8 cellular contexts compared by ENCODE assay signal in the genomic region with DNA sequence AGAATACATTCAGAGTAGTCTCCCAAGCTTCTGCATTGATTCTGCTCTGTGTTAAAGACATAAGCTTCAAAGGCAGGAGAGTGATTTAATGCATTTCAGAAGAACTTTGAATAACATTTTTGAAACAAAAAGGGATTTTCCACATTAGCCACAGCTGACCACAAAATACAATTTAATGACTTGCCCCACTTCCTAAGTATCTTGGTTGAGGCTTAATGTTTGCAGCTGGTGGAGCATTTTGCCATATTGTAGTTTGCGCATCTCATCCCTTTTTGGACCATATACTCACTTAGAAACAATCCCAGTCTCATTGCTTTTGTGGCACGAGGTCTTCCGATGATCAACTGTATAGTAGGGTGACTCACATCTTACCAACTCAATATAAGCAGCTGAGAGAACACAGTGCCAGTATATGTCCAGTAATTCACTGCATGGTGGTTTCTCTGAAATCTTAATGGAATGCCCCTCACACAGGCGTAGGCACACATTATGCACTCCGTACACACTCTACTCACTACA.
A peak's percentile ranks its signal among the peaks of the same experiment; 100 is the strongest.
DNase-seq lines count a peak whose midpoint lies in the region; ATAC-seq lines count a peak whose summit lies in the region.

No MANE protein-coding gene starts in this region.

- no peak overlapping the region for H3K27ac ChIP-seq in caudate nucleus (ENCODE audit: low read depth, low read length)

- H3K36me3 Mint-ChIP-seq in activated naive CD4-positive, alpha-beta T cell treated with anti-CD3 and anti-CD28 coated beads, Interleukin-2, amount 50 U/mL, for 24 hours, result no peaks in the 10 kb centered on the region

- no peaks in the 10 kb centered on the region for H3K27me3 Mint-ChIP-seq in activated naive CD4-positive, alpha-beta T cell treated with anti-CD3 and anti-CD28 coated beads, Interleukin-2, amount 50 U/mL, for 24 hours

- H3K4me1 Mint-ChIP-seq in activated naive CD4-positive, alpha-beta T cell treated with anti-CD3 and anti-CD28 coated beads, Interleukin-2, amount 50 U/mL, for 24 hours, result peaks cover 29% of the 10 kb centered on the region

- no peaks in the 10 kb centered on the region for H3K9me3 Mint-ChIP-seq in activated naive CD4-positive, alpha-beta T cell treated with anti-CD3 and anti-CD28 coated beads, Interleukin-2, amount 50 U/mL, for 24 hours

- ATAC-seq in GM18909 (IDR thresholded peaks at IDR 0.05; ENCODE audit: poor library complexity, unreplicated experiment) (peak; percentile 71), HG03196 (IDR thresholded peaks at IDR 0.05; ENCODE audit: unreplicated experiment) (peak; percentile 77)

- peak overlapping the region; percentile 36 for H3K27ac Mint-ChIP-seq in activated naive CD4-positive, alpha-beta T cell treated with anti-CD3 and anti-CD28 coated beads, Interleukin-2, amount 50 U/mL, for 24 hours

- H3K4me3 Mint-ChIP-seq in activated naive CD4-positive, alpha-beta T cell treated with anti-CD3 and anti-CD28 coated beads, Interleukin-2, amount 50 U/mL, for 24 hours, result peak overlapping the region; percentile 6

- DNase-seq in A172 (ENCODE audit: low spot score) (peak; percentile 94), middle frontal gyrus (ENCODE audit: extremely low spot score, low spot score) (no peak), cerebellar cortex (ENCODE audit: low spot score) (no peak), caudate nucleus (lab: John Stamatoyannopoulos, UW) (no peak)
- peak; percentile 12 for DNase-seq in stimulated activated CD4-positive, alpha-beta T cell treated with anti-CD3 and anti-CD28 coated beads, Interleukin-4, amount 100 ng/mL, for 1 hour

Comparison
In these comparisons a context has a peak if more than half of its experiments do, and no peak if none do; other contexts are left out.
1. DNase-seq: peak in A172 (single experiment) and stimulated activated CD4-positive, alpha-beta T cell treated with anti-CD3 and anti-CD28 coated beads, Interleukin-4, amount 100 ng/mL, for 1 hour (single experiment); none in middle frontal gyrus (single experiment), cerebellar cortex (single experiment) and caudate nucleus (0 of 61).